Comparison of ENCODE assay signal across 1 cellular context in genomic region chr15:50260969-50261496, GRCh38.
TF ChIP-seq lines count a peak whose summit lies in the region.

No MANE protein-coding gene starts in this region.

TF ChIP-seq in K562, 482 proteins besides CTCF, POLR2A, EP300 and RAD21 (continued from another document and continues in another):
- TF ChIP-seq ZMIZ1 (IDR thresholded peaks at IDR 0.05; ENCODE audit: low read depth in 2 of 2, low read length in 2 of 2) (peak in 1 of 2 experiments; percentile 93; a peak in 2 of 4 replicates), TBL1XR1 (IDR thresholded peaks at IDR 0.05; ENCODE audit: low read length in 2 of 2) (peak; percentile 53 to 90; a peak in 3 of 4 replicates), TCFL5 (CRISPR knock-in tag; conservative IDR thresholded peaks at IDR 0.05) (no peak), RBM17 (IDR thresholded peaks at IDR 0.05; ENCODE audit: borderline replicate concordance, low read depth, low read length) (no peak), MCM5 (IDR thresholded peaks at IDR 0.05; ENCODE audit: low read depth) (no peak), POLR2B (IDR thresholded peaks at IDR 0.05; ENCODE audit: low read depth, partially characterized antibody) (no peak), ATF3 (IDR thresholded peaks at IDR 0.05) (no peak; the same call in 1 of the 2 replicates), ATF3 (CRISPR knock-in tag; conservative IDR thresholded peaks at IDR 0.05) (no peak; the same call in 1 of the 2 replicates), HNRNPH1 (optimal IDR thresholded peaks at IDR 0.05; ENCODE audit: low read depth, low read length) (no peak), HDAC6 (IDR thresholded peaks at IDR 0.05; ENCODE audit: low read depth, low read length) (no peak), TCF7L2 (IDR thresholded peaks at IDR 0.05; ENCODE audit: low read depth, low read length) (no peak), SMAD4 (CRISPR knock-in tag; conservative IDR thresholded peaks at IDR 0.05) (peak; percentile 91), SPI1 (IDR thresholded peaks at IDR 0.05; ENCODE audit: borderline replicate concordance, low read depth, low read length) (no peak), ZNF133 (CRISPR knock-in tag; IDR thresholded peaks at IDR 0.05) (no peak), NFRKB (IDR thresholded peaks at IDR 0.05; ENCODE audit: low read depth) (0 out of 2 replicates have a peak, but pooled peaks have one; percentile 7), TAF1 (IDR thresholded peaks at IDR 0.05; ENCODE audit: control insufficient read depth, extremely low read depth, insufficient read depth, low read length, severe bottlenecking) (peak; percentile 29), ZNF830 (CRISPR knock-in tag; IDR thresholded peaks at IDR 0.05) (no peak), TFE3 (CRISPR knock-in tag; IDR thresholded peaks at IDR 0.05) (no peak), ZNF311 (CRISPR knock-in tag; IDR thresholded peaks at IDR 0.05) (peak; percentile 44; the same call in 1 of the 2 replicates), ERF (CRISPR knock-in tag; IDR thresholded peaks at IDR 0.05) (no peak), ZNF778 (CRISPR knock-in tag; IDR thresholded peaks at IDR 0.05) (no peak), CREB3L1 (IDR thresholded peaks at IDR 0.05; ENCODE audit: borderline replicate concordance, low read depth) (peak; percentile 27; the same call in 1 of the 2 replicates), SAFB (IDR thresholded peaks at IDR 0.05; ENCODE audit: borderline replicate concordance, low read depth, low read length) (no peak), SAFB2 (IDR thresholded peaks at IDR 0.05; ENCODE audit: borderline replicate concordance, low read depth, low read length, severe bottlenecking) (no peak), TFAP4 (CRISPR knock-in tag; IDR thresholded peaks at IDR 0.05; ENCODE audit: borderline replicate concordance) (no peak), NELFE (IDR thresholded peaks at IDR 0.05; ENCODE audit: insufficient read depth, insufficient read length) (no peak), ELK3 (CRISPR knock-in tag; IDR thresholded peaks at IDR 0.05) (no peak), BCL6 (CRISPR knock-in tag; IDR thresholded peaks at IDR 0.05) (no peak), ELF1 (tag; IDR thresholded peaks at IDR 0.05) (0 out of 2 replicates have a peak, but pooled peaks have one; percentile 27), TAL1 (IDR thresholded peaks at IDR 0.05) (peak; percentile 98), SMARCB1 (IDR thresholded peaks at IDR 0.05; ENCODE audit: insufficient read length, low read depth) (no peak), TAF9B (IDR thresholded peaks at IDR 0.05; ENCODE audit: partially characterized antibody) (peak; percentile 2), SRF (CRISPR knock-in tag; IDR thresholded peaks at IDR 0.05) (no peak), SMARCE1 (IDR thresholded peaks at IDR 0.05) (peak; percentile 97), ZNF79 (CRISPR knock-in tag; IDR thresholded peaks at IDR 0.05; ENCODE audit: low read depth) (no peak), SP1 (CRISPR knock-in tag; IDR thresholded peaks at IDR 0.05) (no peak), BCLAF1 (IDR thresholded peaks at IDR 0.05; ENCODE audit: borderline replicate concordance in 1 of 2, control insufficient read depth in 1 of 2, low read depth in 2 of 2, low read length in 1 of 2) (0 out of 4 replicates have a peak, but pooled peaks of 1 of the 2 experiments have one; percentile 53), FOXJ3 (CRISPR knock-in tag; IDR thresholded peaks at IDR 0.05) (no peak)
- TF ChIP-seq, protein P1, sequence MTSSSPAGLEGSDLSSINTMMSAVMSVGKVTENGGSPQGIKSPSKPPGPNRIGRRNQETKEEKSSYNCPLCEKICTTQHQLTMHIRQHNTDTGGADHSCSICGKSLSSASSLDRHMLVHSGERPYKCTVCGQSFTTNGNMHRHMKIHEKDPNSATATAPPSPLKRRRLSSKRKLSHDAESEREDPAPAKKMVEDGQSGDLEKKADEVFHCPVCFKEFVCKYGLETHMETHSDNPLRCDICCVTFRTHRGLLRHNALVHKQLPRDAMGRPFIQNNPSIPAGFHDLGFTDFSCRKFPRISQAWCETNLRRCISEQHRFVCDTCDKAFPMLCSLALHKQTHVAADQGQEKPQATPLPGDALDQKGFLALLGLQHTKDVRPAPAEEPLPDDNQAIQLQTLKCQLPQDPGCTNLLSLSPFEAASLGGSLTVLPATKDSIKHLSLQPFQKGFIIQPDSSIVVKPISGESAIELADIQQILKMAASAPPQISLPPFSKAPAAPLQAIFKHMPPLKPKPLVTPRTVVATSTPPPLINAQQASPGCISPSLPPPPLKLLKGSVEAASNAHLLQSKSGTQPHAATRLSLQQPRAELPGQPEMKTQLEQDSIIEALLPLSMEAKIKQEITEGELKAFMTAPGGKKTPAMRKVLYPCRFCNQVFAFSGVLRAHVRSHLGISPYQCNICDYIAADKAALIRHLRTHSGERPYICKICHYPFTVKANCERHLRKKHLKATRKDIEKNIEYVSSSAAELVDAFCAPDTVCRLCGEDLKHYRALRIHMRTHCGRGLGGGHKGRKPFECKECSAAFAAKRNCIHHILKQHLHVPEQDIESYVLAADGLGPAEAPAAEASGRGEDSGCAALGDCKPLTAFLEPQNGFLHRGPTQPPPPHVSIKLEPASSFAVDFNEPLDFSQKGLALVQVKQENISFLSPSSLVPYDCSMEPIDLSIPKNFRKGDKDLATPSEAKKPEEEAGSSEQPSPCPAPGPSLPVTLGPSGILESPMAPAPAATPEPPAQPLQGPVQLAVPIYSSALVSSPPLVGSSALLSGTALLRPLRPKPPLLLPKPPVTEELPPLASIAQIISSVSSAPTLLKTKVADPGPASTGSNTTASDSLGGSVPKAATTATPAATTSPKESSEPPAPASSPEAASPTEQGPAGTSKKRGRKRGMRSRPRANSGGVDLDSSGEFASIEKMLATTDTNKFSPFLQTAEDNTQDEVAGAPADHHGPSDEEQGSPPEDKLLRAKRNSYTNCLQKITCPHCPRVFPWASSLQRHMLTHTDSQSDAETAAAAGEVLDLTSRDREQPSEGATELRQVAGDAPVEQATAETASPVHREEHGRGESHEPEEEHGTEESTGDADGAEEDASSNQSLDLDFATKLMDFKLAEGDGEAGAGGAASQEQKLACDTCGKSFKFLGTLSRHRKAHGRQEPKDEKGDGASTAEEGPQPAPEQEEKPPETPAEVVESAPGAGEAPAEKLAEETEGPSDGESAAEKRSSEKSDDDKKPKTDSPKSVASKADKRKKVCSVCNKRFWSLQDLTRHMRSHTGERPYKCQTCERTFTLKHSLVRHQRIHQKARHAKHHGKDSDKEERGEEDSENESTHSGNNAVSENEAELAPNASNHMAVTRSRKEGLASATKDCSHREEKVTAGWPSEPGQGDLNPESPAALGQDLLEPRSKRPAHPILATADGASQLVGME (CRISPR knock-in tag; IDR thresholded peaks at IDR 0.05): 0 out of 2 replicates have a peak, but pooled peaks have one; percentile 26
- TF ChIP-seq, protein P2, sequence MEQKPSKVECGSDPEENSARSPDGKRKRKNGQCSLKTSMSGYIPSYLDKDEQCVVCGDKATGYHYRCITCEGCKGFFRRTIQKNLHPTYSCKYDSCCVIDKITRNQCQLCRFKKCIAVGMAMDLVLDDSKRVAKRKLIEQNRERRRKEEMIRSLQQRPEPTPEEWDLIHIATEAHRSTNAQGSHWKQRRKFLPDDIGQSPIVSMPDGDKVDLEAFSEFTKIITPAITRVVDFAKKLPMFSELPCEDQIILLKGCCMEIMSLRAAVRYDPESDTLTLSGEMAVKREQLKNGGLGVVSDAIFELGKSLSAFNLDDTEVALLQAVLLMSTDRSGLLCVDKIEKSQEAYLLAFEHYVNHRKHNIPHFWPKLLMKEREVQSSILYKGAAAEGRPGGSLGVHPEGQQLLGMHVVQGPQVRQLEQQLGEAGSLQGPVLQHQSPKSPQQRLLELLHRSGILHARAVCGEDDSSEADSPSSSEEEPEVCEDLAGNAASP (IDR thresholded peaks at IDR 0.05): no peak
